16 cellular contexts compared by ENCODE assay signal in the genomic region with DNA sequence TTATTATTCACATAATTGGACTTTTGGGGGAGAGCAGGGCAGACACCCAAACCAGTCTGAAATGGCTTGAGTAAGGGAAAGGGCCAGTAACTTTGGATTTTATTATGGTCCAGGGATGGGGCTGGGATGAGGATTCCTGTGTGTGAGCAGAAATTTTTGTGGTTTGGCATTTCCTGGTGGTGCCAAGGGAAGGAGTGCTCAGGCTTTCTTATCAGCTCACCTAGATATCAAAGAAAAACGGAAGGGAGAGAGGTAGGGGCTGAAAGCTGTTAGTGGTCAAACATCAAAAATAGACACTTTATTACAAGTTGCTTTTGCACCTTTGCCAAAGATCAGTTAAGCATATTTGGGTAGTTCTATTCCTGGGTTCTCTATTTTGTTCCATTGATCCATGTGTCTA.
"Had no signal": no experiment of that assay in that cellular context is flagged by ENCODE, and none has a peak within 500 bp of the region (broad histone marks: within the 10 kb centered on the region; RNA-seq: fewer than 3 reads in every experiment).

No MANE protein-coding gene starts in this region.

- DNase-seq: activated CD4-positive, alpha-beta T cell treated with anti-CD3 and anti-CD28 coated beads for 36 hours; activated CD4-positive, alpha-beta T cell treated with anti-CD3 and anti-CD28 coated beads, Interleukin-2, amount 50 U/mL, for 48 hours; activated CD8-positive, alpha-beta memory T cell treated with anti-CD3 and anti-CD28 coated beads, Interleukin-2, amount 10 ng/mL, durations not matched to agents 7 days and 5 days; activated naive CD4-positive, alpha-beta T cell treated with Interleukin-2 at 50 U/mL for 16 hours; activated naive CD8-positive, alpha-beta T cell treated with anti-CD3 and anti-CD28 coated beads, Interleukin-2, amount 10 ng/mL, durations not matched to agents 7 days and 5 days; colonic mucosa; endodermal cell; foreskin melanocyte; hypothalamus; kidney; left lung; stimulated activated naive B cell treated with anti-CD40 and anti-IgM and Interleukin-4, amounts not matched to agents 10 μg/mL and 1 μg/mL and 100 μg/mL, for 72 hours; upper lobe of left lung had no signal

- ATAC-seq: activated CD4-positive, alpha-beta T cell treated with anti-CD3 and anti-CD28 coated beads for 36 hours; activated CD8-positive, alpha-beta memory T cell treated with anti-CD3 and anti-CD28 coated beads, Interleukin-2, amount 10 ng/mL, durations not matched to agents 7 days and 5 days; activated T-helper 17 cell treated with anti-CD3 and anti-CD28 coated beads, Interleukin-2, amount 50 U/mL, for 72 hours; left lung; sciatic nerve; stimulated activated naive B cell treated with anti-CD40 and anti-IgM and Interleukin-4, amounts not matched to agents 10 μg/mL and 1 μg/mL and 100 μg/mL, for 72 hours; WTC11 had no signal
